In the genomic region with DNA sequence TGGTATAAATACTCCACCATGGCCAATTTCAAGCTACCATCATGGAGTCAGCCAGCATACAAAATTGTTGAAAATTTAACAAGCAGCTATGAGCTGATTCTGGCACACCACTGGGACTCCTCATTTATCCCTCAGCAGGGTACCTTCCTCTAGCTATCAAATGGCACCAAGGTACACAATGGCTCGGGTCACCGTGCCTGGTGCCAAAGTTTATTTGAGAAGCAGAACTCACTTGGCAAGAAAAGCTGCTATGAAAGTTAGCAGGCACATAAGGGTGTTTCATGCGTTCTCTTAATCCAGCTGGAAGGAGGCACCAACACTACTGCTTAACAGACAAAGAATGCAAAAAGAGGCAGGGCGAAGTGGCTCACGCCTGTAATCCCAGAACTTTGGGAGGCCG, we compare ENCODE assay signal across 2 cellular contexts.
A peak's percentile ranks its signal among the peaks of the same experiment; 100 is the strongest.
TF ChIP-seq lines count a peak whose summit lies in the region.

No MANE protein-coding gene starts in this region.

TF ChIP-seq in liver, 16 proteins besides CTCF, POLR2A, EP300 and RAD21 (continued from another document):
- no peak for TF ChIP-seq TAF1 (conservative IDR thresholded peaks at IDR 0.05)
- TF ChIP-seq EGR1 (IDR thresholded peaks at IDR 0.05; ENCODE audit: low read depth in 2 of 2): no peak
- TF ChIP-seq HNF4A (conservative IDR thresholded peaks at IDR 0.05): peak; percentile 35 to 46

TF ChIP-seq in HepG2, 621 proteins besides CTCF, POLR2A, EP300 and RAD21 (continued from another document):
- TF ChIP-seq, protein P1, sequence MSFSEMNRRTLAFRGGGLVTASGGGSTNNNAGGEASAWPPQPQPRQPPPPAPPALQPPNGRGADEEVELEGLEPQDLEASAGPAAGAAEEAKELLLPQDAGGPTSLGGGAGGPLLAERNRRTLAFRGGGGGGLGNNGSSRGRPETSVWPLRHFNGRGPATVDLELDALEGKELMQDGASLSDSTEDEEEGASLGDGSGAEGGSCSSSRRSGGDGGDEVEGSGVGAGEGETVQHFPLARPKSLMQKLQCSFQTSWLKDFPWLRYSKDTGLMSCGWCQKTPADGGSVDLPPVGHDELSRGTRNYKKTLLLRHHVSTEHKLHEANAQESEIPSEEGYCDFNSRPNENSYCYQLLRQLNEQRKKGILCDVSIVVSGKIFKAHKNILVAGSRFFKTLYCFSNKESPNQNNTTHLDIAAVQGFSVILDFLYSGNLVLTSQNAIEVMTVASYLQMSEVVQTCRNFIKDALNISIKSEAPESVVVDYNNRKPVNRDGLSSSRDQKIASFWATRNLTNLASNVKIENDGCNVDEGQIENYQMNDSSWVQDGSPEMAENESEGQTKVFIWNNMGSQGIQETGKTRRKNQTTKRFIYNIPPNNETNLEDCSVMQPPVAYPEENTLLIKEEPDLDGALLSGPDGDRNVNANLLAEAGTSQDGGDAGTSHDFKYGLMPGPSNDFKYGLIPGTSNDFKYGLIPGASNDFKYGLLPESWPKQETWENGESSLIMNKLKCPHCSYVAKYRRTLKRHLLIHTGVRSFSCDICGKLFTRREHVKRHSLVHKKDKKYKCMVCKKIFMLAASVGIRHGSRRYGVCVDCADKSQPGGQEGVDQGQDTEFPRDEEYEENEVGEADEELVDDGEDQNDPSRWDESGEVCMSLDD (CRISPR knock-in tag; IDR thresholded peaks at IDR 0.05; ENCODE audit: borderline replicate concordance): no peak
- no peak for TF ChIP-seq ZNF605 (CRISPR knock-in tag; IDR thresholded peaks at IDR 0.05)
- no peak for TF ChIP-seq ZNF350 (CRISPR knock-in tag; IDR thresholded peaks at IDR 0.05; ENCODE audit: borderline replicate concordance, low read depth)
TF ChIP-seq in HepG2: peak in this region for 0.
